ENCODE assay signal across 16 cellular contexts in genomic region chr9:81573415-81574321, GRCh38.
"Had no signal": no experiment of that assay in that cellular context is flagged by ENCODE, and none has a peak within 500 bp of the region (broad histone marks: within the 10 kb centered on the region; RNA-seq: fewer than 3 reads in every experiment).

No MANE protein-coding gene starts in this region.

- H3K9me3 Mint-ChIP-seq: activated naive CD8-positive, alpha-beta T cell treated with anti-CD3 and anti-CD28 coated beads for 36 hours; naive B cell; T-helper 2 cell treated with Interferon-gamma antibody and Interleukin-4, amounts not matched to agents 5 μg/mL and 100 μg/mL, for 36 hours had no signal

- H3K27ac Mint-ChIP-seq: activated naive CD8-positive, alpha-beta T cell treated with anti-CD3 and anti-CD28 coated beads for 36 hours; T-helper 2 cell treated with Interferon-gamma antibody and Interleukin-4, amounts not matched to agents 5 μg/mL and 100 μg/mL, for 36 hours had no signal

- FAIRE-seq: islet of Langerhans had no signal

- H3K27me3 ChIP-seq: gastrocnemius medialis, heart right ventricle, right lobe of liver had no signal

- H3K9me3 ChIP-seq: gastrocnemius medialis, heart right ventricle, prostate gland, right lobe of liver had no signal

- H3K27me3 Mint-ChIP-seq: activated naive CD8-positive, alpha-beta T cell treated with anti-CD3 and anti-CD28 coated beads for 36 hours; naive B cell had no signal

- H3K4me3 Mint-ChIP-seq: activated naive CD8-positive, alpha-beta T cell treated with anti-CD3 and anti-CD28 coated beads for 36 hours; naive B cell; T-helper 2 cell treated with Interferon-gamma antibody and Interleukin-4, amounts not matched to agents 5 μg/mL and 100 μg/mL, for 36 hours had no signal

- H3K4me3 ChIP-seq: gastrocnemius medialis, heart right ventricle, prostate gland, right lobe of liver had no signal

- H3K4me1 ChIP-seq: gastrocnemius medialis, prostate gland, right lobe of liver had no signal

- H3K36me3 Mint-ChIP-seq: activated naive CD8-positive, alpha-beta T cell treated with anti-CD3 and anti-CD28 coated beads for 36 hours; naive B cell had no signal

- ATAC-seq: activated CD4-positive, CD25-positive, alpha-beta regulatory T cell treated with anti-CD3 and anti-CD28 coated beads, Interleukin-2, amount 50 U/mL, for 24 hours; gastrocnemius medialis; heart right ventricle; left colon; right lobe of liver; stimulated activated naive CD8-positive, alpha-beta T cell treated with anti-CD3 and anti-CD28 coated beads, Interleukin-15, Interleukin-2, amounts not matched to agents 100 U/mL and 50 U/mL, for 24 hours had no signal

- H3K27ac ChIP-seq: gastrocnemius medialis, heart right ventricle, prostate gland, right lobe of liver had no signal

- H3K4me1 Mint-ChIP-seq: activated naive CD8-positive, alpha-beta T cell treated with anti-CD3 and anti-CD28 coated beads for 36 hours had no signal

- H3K36me3 ChIP-seq: gastrocnemius medialis, heart right ventricle, prostate gland, right lobe of liver had no signal

- DNase-seq: activated CD4-positive, alpha-beta T cell treated with anti-CD3 and anti-CD28 coated beads, Interleukin-2, amount 50 U/mL, for 1 hour; activated CD8-positive, alpha-beta memory T cell treated with anti-CD3 and anti-CD28 coated beads for 24 hours; activated gamma-delta T cell treated with Interleukin-2 at 50 U/mL for 16 hours; activated naive CD8-positive, alpha-beta T cell treated with anti-CD3 and anti-CD28 coated beads for 36 hours; gastrocnemius medialis; heart right ventricle; left colon; naive B cell; occipital lobe; right lobe of liver; stimulated activated naive CD8-positive, alpha-beta T cell treated with anti-CD3 and anti-CD28 coated beads, Interleukin-15, Interleukin-2, amounts not matched to agents 100 U/mL and 50 U/mL, for 24 hours; trophoblast cell had no signal
